Comparison of ENCODE assay signal across 37 cellular contexts in genomic region chr2:11241804-11242203, GRCh38.
"Had no signal": no experiment of that assay in that cellular context is flagged by ENCODE, and none has a peak within 500 bp of the region (broad histone marks: within the 10 kb centered on the region; RNA-seq: fewer than 3 reads in every experiment).

No MANE protein-coding gene starts in this region.

- H3K36me3 ChIP-seq: ascending aorta, cardiac muscle cell had no signal

- H3K4me3 Mint-ChIP-seq: activated B cell treated with CpG ODN at 0.5 μM for 24 hours; activated CD4-positive, alpha-beta memory T cell treated with anti-CD3 and anti-CD28 coated beads for 36 hours; activated CD4-positive, alpha-beta T cell treated with anti-CD3 and anti-CD28 coated beads, Interleukin-2, amount 10 ng/mL, durations not matched to agents 24 days and 14 days; activated CD8-positive, alpha-beta memory T cell treated with anti-CD3 and anti-CD28 coated beads, Interleukin-2, amount 10 ng/mL, durations not matched to agents 7 days and 5 days; activated CD8-positive, alpha-beta T cell treated with anti-CD3 and anti-CD28 coated beads for 36 hours; activated naive CD4-positive, alpha-beta T cell treated with anti-CD3 and anti-CD28 coated beads, Interleukin-2, amount 10 ng/mL, durations not matched to agents 7 days and 5 days; activated naive CD4-positive, alpha-beta T cell treated with anti-CD3 and anti-CD28 coated beads, Interleukin-2, amount 50 U/mL, for 24 hours; activated naive CD8-positive, alpha-beta T cell; activated naive CD8-positive, alpha-beta T cell treated with anti-CD3 and anti-CD28 coated beads, Interleukin-2, amount 10 ng/mL, durations not matched to agents 7 days and 5 days; activated naive CD8-positive, alpha-beta T cell treated with anti-CD3 and anti-CD28 coated beads, Interleukin-2, amount 50 U/mL, for 24 hours; activated T-cell treated with anti-CD3 and anti-CD28 coated beads, Interleukin-2, amount 50 U/mL, for 24 hours; brain; central memory CD8-positive, alpha-beta T cell; T-helper 1 cell treated with Interleukin-12 subunit alpha and Interleukin-12 subunit beta and Interleukin-4 antibody, amounts not matched to agents 30 μg/mL and 1 μg/mL, for 36 hours; T-helper 2 cell treated with Interferon-gamma antibody and Interleukin-4, amounts not matched to agents 5 μg/mL and 100 μg/mL, for 36 hours had no signal

- FAIRE-seq: bronchial epithelial cell, TTC549 had no signal

- H3K9me3 ChIP-seq: ascending aorta had no signal

- H3K9me3 Mint-ChIP-seq: activated B cell treated with CpG ODN at 0.5 μM for 24 hours; activated CD4-positive, alpha-beta memory T cell treated with anti-CD3 and anti-CD28 coated beads for 36 hours; activated CD4-positive, alpha-beta T cell treated with anti-CD3 and anti-CD28 coated beads, Interleukin-2, amount 10 ng/mL, durations not matched to agents 24 days and 14 days; activated CD8-positive, alpha-beta T cell treated with anti-CD3 and anti-CD28 coated beads for 36 hours; activated naive CD4-positive, alpha-beta T cell treated with anti-CD3 and anti-CD28 coated beads, Interleukin-2, amount 10 ng/mL, durations not matched to agents 7 days and 5 days; activated naive CD4-positive, alpha-beta T cell treated with anti-CD3 and anti-CD28 coated beads, Interleukin-2, amount 50 U/mL, for 24 hours; activated naive CD8-positive, alpha-beta T cell treated with anti-CD3 and anti-CD28 coated beads, Interleukin-2, amount 10 ng/mL, durations not matched to agents 7 days and 5 days; activated naive CD8-positive, alpha-beta T cell treated with anti-CD3 and anti-CD28 coated beads, Interleukin-2, amount 50 U/mL, for 24 hours; activated T-cell treated with anti-CD3 and anti-CD28 coated beads, Interleukin-2, amount 50 U/mL, for 24 hours; activated T-helper 2 cell treated with anti-CD3 and anti-CD28 coated beads, Interferon-gamma antibody, Interleukin-2, Interleukin-4, amounts not matched to agents 10 μg/mL and 5 μg/mL and 100 μg/mL, durations not matched to agents 14 hours and 24 hours and 36 hours; brain; central memory CD8-positive, alpha-beta T cell; T-helper 1 cell treated with Interleukin-12 subunit alpha and Interleukin-12 subunit beta and Interleukin-4 antibody, amounts not matched to agents 30 μg/mL and 1 μg/mL, for 36 hours; T-helper 2 cell treated with Interferon-gamma antibody and Interleukin-4, amounts not matched to agents 5 μg/mL and 100 μg/mL, for 36 hours had no signal

- H3K4me1 Mint-ChIP-seq: activated naive CD4-positive, alpha-beta T cell treated with anti-CD3 and anti-CD28 coated beads, Interleukin-2, amount 10 ng/mL, durations not matched to agents 7 days and 5 days; activated naive CD8-positive, alpha-beta T cell treated with anti-CD3 and anti-CD28 coated beads, Interleukin-2, amount 10 ng/mL, durations not matched to agents 7 days and 5 days had no signal

- H3K27ac Mint-ChIP-seq: activated B cell treated with CpG ODN at 0.5 μM for 24 hours; activated CD4-positive, alpha-beta memory T cell treated with anti-CD3 and anti-CD28 coated beads for 36 hours; activated CD4-positive, alpha-beta T cell treated with anti-CD3 and anti-CD28 coated beads, Interleukin-2, amount 10 ng/mL, durations not matched to agents 24 days and 14 days; activated CD8-positive, alpha-beta memory T cell treated with anti-CD3 and anti-CD28 coated beads, Interleukin-2, amount 10 ng/mL, durations not matched to agents 7 days and 5 days; activated CD8-positive, alpha-beta T cell treated with anti-CD3 and anti-CD28 coated beads for 36 hours; activated naive CD4-positive, alpha-beta T cell treated with anti-CD3 and anti-CD28 coated beads, Interleukin-2, amount 10 ng/mL, durations not matched to agents 7 days and 5 days; activated naive CD4-positive, alpha-beta T cell treated with anti-CD3 and anti-CD28 coated beads, Interleukin-2, amount 50 U/mL, for 24 hours; activated naive CD8-positive, alpha-beta T cell; activated naive CD8-positive, alpha-beta T cell treated with anti-CD3 and anti-CD28 coated beads, Interleukin-2, amount 10 ng/mL, durations not matched to agents 7 days and 5 days; activated naive CD8-positive, alpha-beta T cell treated with anti-CD3 and anti-CD28 coated beads, Interleukin-2, amount 50 U/mL, for 24 hours; activated T-cell treated with anti-CD3 and anti-CD28 coated beads, Interleukin-2, amount 50 U/mL, for 24 hours; activated T-helper 2 cell treated with anti-CD3 and anti-CD28 coated beads, Interferon-gamma antibody, Interleukin-2, Interleukin-4, amounts not matched to agents 10 μg/mL and 5 μg/mL and 100 μg/mL, durations not matched to agents 14 hours and 24 hours and 36 hours; T-helper 1 cell treated with Interleukin-12 subunit alpha and Interleukin-12 subunit beta and Interleukin-4 antibody, amounts not matched to agents 30 μg/mL and 1 μg/mL, for 36 hours; T-helper 2 cell treated with Interferon-gamma antibody and Interleukin-4, amounts not matched to agents 5 μg/mL and 100 μg/mL, for 36 hours had no signal

- DNase-seq: activated B cell treated with CpG ODN at 0.5 μM for 24 hours; activated CD4-positive, alpha-beta memory T cell treated with anti-CD3 and anti-CD28 coated beads for 36 hours; activated CD4-positive, alpha-beta T cell treated with anti-CD3 and anti-CD28 coated beads for 4 hours; activated CD4-positive, alpha-beta T cell treated with anti-CD3 and anti-CD28 coated beads, Interleukin-2, amount 10 ng/mL, durations not matched to agents 24 days and 14 days; activated CD4-positive, alpha-beta T cell treated with anti-CD3 and anti-CD28 coated beads, Interleukin-2, amount 50 U/mL, for 1 hour; activated CD4-positive, alpha-beta T cell treated with anti-CD3 and anti-CD28 coated beads, Interleukin-2, amount 50 U/mL, for 4 hours; activated CD4-positive, CD25-positive, alpha-beta regulatory T cell treated with anti-CD3 and anti-CD28 coated beads, Interleukin-2, amount 50 U/mL, for 72 hours; activated CD8-positive, alpha-beta memory T cell treated with anti-CD3 and anti-CD28 coated beads for 24 hours; activated CD8-positive, alpha-beta memory T cell treated with anti-CD3 and anti-CD28 coated beads, Interleukin-2, amount 10 ng/mL, durations not matched to agents 7 days and 5 days; activated CD8-positive, alpha-beta memory T cell treated with anti-CD3 and anti-CD28 coated beads, Interleukin-2, amount 50 U/mL, for 48 hours; activated CD8-positive, alpha-beta T cell treated with anti-CD3 and anti-CD28 coated beads for 36 hours; activated effector memory CD4-positive, alpha-beta T cell treated with Interleukin-2 at 50 U/mL for 16 hours; activated gamma-delta T cell; activated naive CD4-positive, alpha-beta T cell treated with anti-CD3 and anti-CD28 coated beads, Interleukin-2, amount 10 ng/mL, durations not matched to agents 7 days and 5 days; activated naive CD4-positive, alpha-beta T cell treated with Interleukin-2 at 50 U/mL for 16 hours; activated naive CD8-positive, alpha-beta T cell treated with anti-CD3 and anti-CD28 coated beads, Interleukin-2, amount 10 ng/mL, durations not matched to agents 7 days and 5 days; activated naive CD8-positive, alpha-beta T cell treated with anti-CD3 and anti-CD28 coated beads, Interleukin-2, amount 50 U/mL, for 24 hours; activated T-cell treated with anti-CD3 and anti-CD28 coated beads, Interleukin-2, amount 50 U/mL, for 24 hours; activated T-cell treated with anti-CD3 and anti-CD28 coated beads, Interleukin-2, amount 50 U/mL, for 48 hours; amygdala; anterior cingulate cortex; caudate nucleus; cerebellar nuclear complex; T-helper 1 cell; T-helper 2 cell; T-helper 9 cell had no signal

- ATAC-seq: activated CD8-positive, alpha-beta memory T cell treated with anti-CD3 and anti-CD28 coated beads, Interleukin-2, amount 10 ng/mL, durations not matched to agents 7 days and 5 days; activated CD8-positive, alpha-beta T cell treated with anti-CD3 and anti-CD28 coated beads for 36 hours; activated naive CD8-positive, alpha-beta T cell treated with anti-CD3 and anti-CD28 coated beads, Interleukin-2, amount 50 U/mL, for 24 hours had no signal

- H3K27me3 Mint-ChIP-seq: activated B cell treated with CpG ODN at 0.5 μM for 24 hours; activated CD4-positive, alpha-beta memory T cell treated with anti-CD3 and anti-CD28 coated beads for 36 hours; activated CD4-positive, alpha-beta T cell treated with anti-CD3 and anti-CD28 coated beads, Interleukin-2, amount 10 ng/mL, durations not matched to agents 24 days and 14 days; activated CD8-positive, alpha-beta memory T cell treated with anti-CD3 and anti-CD28 coated beads, Interleukin-2, amount 10 ng/mL, durations not matched to agents 7 days and 5 days; activated CD8-positive, alpha-beta T cell treated with anti-CD3 and anti-CD28 coated beads for 36 hours; activated naive CD4-positive, alpha-beta T cell treated with anti-CD3 and anti-CD28 coated beads, Interleukin-2, amount 10 ng/mL, durations not matched to agents 7 days and 5 days; activated naive CD4-positive, alpha-beta T cell treated with anti-CD3 and anti-CD28 coated beads, Interleukin-2, amount 50 U/mL, for 24 hours; activated naive CD8-positive, alpha-beta T cell; activated naive CD8-positive, alpha-beta T cell treated with anti-CD3 and anti-CD28 coated beads, Interleukin-2, amount 10 ng/mL, durations not matched to agents 7 days and 5 days; activated naive CD8-positive, alpha-beta T cell treated with anti-CD3 and anti-CD28 coated beads, Interleukin-2, amount 50 U/mL, for 24 hours; activated T-cell treated with anti-CD3 and anti-CD28 coated beads, Interleukin-2, amount 50 U/mL, for 24 hours; brain; central memory CD8-positive, alpha-beta T cell had no signal

- H3K4me1 ChIP-seq: ascending aorta had no signal

- H3K4me3 ChIP-seq: ascending aorta, cardiac muscle cell had no signal
